ENCODE assay signal across 7 cellular contexts in the genomic region with DNA sequence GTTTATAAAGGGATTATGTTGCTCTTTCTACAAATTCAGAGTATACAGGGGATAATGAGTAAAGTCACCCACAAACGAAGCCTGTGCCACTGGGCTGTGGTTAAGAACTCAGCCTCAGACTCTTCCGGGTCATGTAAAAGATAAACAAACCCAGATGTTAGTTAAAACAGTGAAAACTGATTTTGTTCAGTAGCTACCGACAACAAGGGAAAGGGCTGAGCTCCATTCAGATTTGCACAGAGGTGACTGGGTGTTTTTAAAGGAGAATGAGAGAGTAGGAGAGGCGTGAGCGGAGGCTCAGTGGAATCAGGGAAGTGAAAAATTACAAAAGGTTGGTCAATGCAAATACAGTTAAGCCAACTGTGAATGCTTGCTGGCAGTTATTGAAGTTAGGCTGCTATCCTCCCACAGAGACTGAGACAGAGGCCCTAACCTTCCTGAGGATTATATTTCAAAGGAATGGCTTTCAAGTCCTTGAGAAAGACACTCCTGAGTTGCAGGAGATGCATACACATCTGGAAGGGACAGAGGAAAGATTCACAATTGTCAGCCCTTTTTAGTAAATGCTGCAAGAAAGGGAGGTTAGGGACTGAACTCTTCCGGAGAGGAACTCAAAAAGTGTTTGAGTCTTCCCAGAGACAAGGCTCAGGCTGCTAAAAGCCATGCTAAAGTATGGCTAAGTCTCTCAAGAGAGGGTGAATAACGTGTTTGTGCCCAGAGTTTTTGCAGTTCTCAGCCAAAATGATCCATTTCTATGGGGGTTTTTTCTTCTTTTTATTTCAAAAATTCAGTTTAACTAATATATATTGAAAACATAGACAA. TPM values are rescaled to one million over a fixed set of nuclear protein-coding genes. Genes with fewer than 3 reads are reported as not detected.
A peak's percentile ranks its signal among the peaks of the same experiment; 100 is the strongest.
DNase-seq lines count a peak whose midpoint lies in the region; ATAC-seq and TF ChIP-seq lines count a peak whose summit lies in the region.

No MANE protein-coding gene starts in this region.

- no peaks in the 10 kb centered on the region for H3K79me2 ChIP-seq in osteoblast (ENCODE audit: insufficient read depth, low read length)

- H3K4me3 ChIP-seq in HAP-1 (no peak overlapping the region), astrocyte of the cerebellum (ENCODE audit: low read depth, low read length) (no peak overlapping the region), osteoblast (ENCODE audit: insufficient read depth, low read length) (no peak overlapping the region), esophagus muscularis mucosa (no peak overlapping the region)

- peak; percentile 16 to 35 for DNase-seq in HAP-1 (ENCODE audit: low spot score in 2 of 2)
- DNase-seq in LoVo (ENCODE audit: low spot score) = peak; percentile 48
- DNase-seq in astrocyte of the cerebellum (ENCODE audit: low read depth) = peak; percentile 52
- peak; percentile 71 for DNase-seq in osteoblast (ENCODE audit: insufficient read length, low spot score, missing footprints)
- no peak for DNase-seq in effector CD4-positive, alpha-beta T cell
- no peak for DNase-seq in esophagus muscularis mucosa (ENCODE audit: extremely low spot score)

- no peaks in the 10 kb centered on the region for H4K20me1 ChIP-seq in osteoblast (ENCODE audit: insufficient read depth, low read length)

- WGBS in esophagus muscularis mucosa = 43% methylated on average over 7 of the region's 7 CpGs

- H3K27ac ChIP-seq in osteoblast (ENCODE audit: low read depth, low read length) = no peak overlapping the region
- H3K27ac ChIP-seq in esophagus muscularis mucosa (replicated peaks in 1 of 4) = no peak overlapping the region

- H2AFZ ChIP-seq in osteoblast (ENCODE audit: low read length) = peak overlapping the region; percentile 85

- peak overlapping the region; percentile 40 for H3K4me2 ChIP-seq in osteoblast (ENCODE audit: insufficient read depth, low read length)

- TF ChIP-seq CTCF in astrocyte of the cerebellum (IDR thresholded peaks at IDR 0.05; ENCODE audit: low read depth, low read length, missing control alignments) = no peak
- TF ChIP-seq CTCF in osteoblast (IDR thresholded peaks at IDR 0.05; ENCODE audit: extremely low read depth, low read depth, low read length) = no peak
- no peak for TF ChIP-seq CTCF in esophagus muscularis mucosa (IDR thresholded peaks at IDR 0.05)

- peak; percentile 98 for ATAC-seq in GM18858 (IDR thresholded peaks at IDR 0.05; ENCODE audit: unreplicated experiment)

- TF ChIP-seq POLR2A in esophagus muscularis mucosa (IDR thresholded peaks at IDR 0.05; ENCODE audit: low read depth) = no peak

- in situ Hi-C loops in HAP-1 (cut with MboI; ENCODE audit: low sequenced_read_pairs) = no loop called here
- in situ Hi-C loops in astrocyte of the cerebellum (cut with HindIII; ENCODE audit: low sequenced_read_pairs) = no loop called here

- H3K4me1 ChIP-seq in HAP-1 = peaks cover 8% of the 10 kb centered on the region; the same call in 1 of the 2 replicates
- H3K4me1 ChIP-seq in osteoblast (ENCODE audit: insufficient read depth, low read length) = peaks cover 7% of the 10 kb centered on the region
- peaks cover 0 to 3% (median 0%) of the 10 kb centered on the region in 4 donors for H3K4me1 ChIP-seq in esophagus muscularis mucosa

- H3K27me3 ChIP-seq in HAP-1 (ENCODE audit: low read depth) = no peaks in the 10 kb centered on the region
- H3K27me3 ChIP-seq in osteoblast (ENCODE audit: insufficient read depth, low read length) = no peaks in the 10 kb centered on the region
- H3K27me3 ChIP-seq in esophagus muscularis mucosa = no peaks in the 10 kb centered on the region

- intact Hi-C loops in esophagus muscularis mucosa (cut with DNase I) = no loop called here

- no peak for TF ChIP-seq EP300 in esophagus muscularis mucosa (IDR thresholded peaks at IDR 0.05)

- no peaks in the 10 kb centered on the region for H3K9me3 ChIP-seq in HAP-1
- H3K9me3 ChIP-seq in osteoblast (ENCODE audit: low read depth, low read length) = no peaks in the 10 kb centered on the region
- no peaks in the 10 kb centered on the region for H3K9me3 ChIP-seq in esophagus muscularis mucosa

- no peaks in the 10 kb centered on the region for H3K36me3 ChIP-seq in HAP-1 (replicated peaks)
- no peaks in the 10 kb centered on the region for H3K36me3 ChIP-seq in osteoblast (ENCODE audit: insufficient read depth, low read length)
- no peaks in the 10 kb centered on the region for H3K36me3 ChIP-seq in esophagus muscularis mucosa

RNA-seq across cellular contexts. Expression of a gene that starts 29.8 kb away (rescaled TPM):
- total RNA-seq in osteoblast = under 0.01 and 0.29 TPM in 2 replicates
- 1 to 10 TPM in 2 of 4 donors, under 1 TPM in 1, not detected in 1; 0.33 to 2.5 (median 2.1) TPM for total RNA-seq in esophagus muscularis mucosa

Comparison
In these comparisons a context has a peak if more than half of its experiments do, and no peak if none do; other contexts are left out.
1. DNase-seq: peak in HAP-1 (2 of 2), LoVo (single experiment), astrocyte of the cerebellum (single experiment) and osteoblast (single experiment); none in effector CD4-positive, alpha-beta T cell (single experiment) and esophagus muscularis mucosa (single experiment).